ENCODE assay signal across 7 cellular contexts in genomic region chr3:117719316-117719926, GRCh38.
DNase-seq lines count a peak whose midpoint lies in the region; ATAC-seq, FAIRE-seq and TF ChIP-seq lines count a peak whose summit lies in the region.

No MANE protein-coding gene starts in this region.

- DNase-seq in NCI-H446 treated with DMSO at 0.1 percent for 48 hours (lab: John Stamatoyannopoulos, UW): peak; percentile 27
- no peak for DNase-seq in esophagus squamous epithelium (lab: John Stamatoyannopoulos, UW)
- DNase-seq in smooth muscle cell (lab: John Stamatoyannopoulos, UW; ENCODE audit: unreplicated experiment): no peak
- DNase-seq in T-helper 2 cell treated with Interferon-gamma antibody and Interleukin-4, amounts not matched to agents 5 μg/mL and 100 μg/mL, for 36 hours (ENCODE audit: low spot score): no peak

- peak; percentile 91 for FAIRE-seq in G401.6 (lab: Jason Lieb, UNC)

- H3K9me3 Mint-ChIP-seq in T-helper 2 cell treated with Interferon-gamma antibody and Interleukin-4, amounts not matched to agents 5 μg/mL and 100 μg/mL, for 36 hours: no peaks in the 10 kb centered on the region

- H3K4me2 ChIP-seq in smooth muscle cell: no peak overlapping the region

- H3K27ac ChIP-seq in esophagus squamous epithelium (no peak overlapping the region), smooth muscle cell (ENCODE audit: low read depth) (no peak overlapping the region)

- H3F3A ChIP-seq in smooth muscle cell (ENCODE audit: low read depth): no peaks in the 10 kb centered on the region

- H3K27me3 ChIP-seq in esophagus squamous epithelium: no peaks in the 10 kb centered on the region
- no peaks in the 10 kb centered on the region for H3K27me3 ChIP-seq in smooth muscle cell (ENCODE audit: low read depth)

- no peaks in the 10 kb centered on the region for H4K20me1 ChIP-seq in smooth muscle cell (ENCODE audit: low read depth)

- intact Hi-C loops in esophagus squamous epithelium (cut with DNase I): no loop called here

- no peaks in the 10 kb centered on the region for H3K27me3 Mint-ChIP-seq in T-helper 2 cell treated with Interferon-gamma antibody and Interleukin-4, amounts not matched to agents 5 μg/mL and 100 μg/mL, for 36 hours (ENCODE audit: low read depth)

- no peaks in the 10 kb centered on the region for H3K79me2 ChIP-seq in smooth muscle cell (ENCODE audit: low read depth)

- H3K4me3 ChIP-seq in esophagus squamous epithelium: no peak overlapping the region
- H3K4me3 ChIP-seq in smooth muscle cell: no peak overlapping the region

- no peaks in the 10 kb centered on the region for H3K36me3 Mint-ChIP-seq in T-helper 2 cell treated with Interferon-gamma antibody and Interleukin-4, amounts not matched to agents 5 μg/mL and 100 μg/mL, for 36 hours (ENCODE audit: low read depth)

- H3K4me1 ChIP-seq in esophagus squamous epithelium (no peaks in the 10 kb centered on the region), smooth muscle cell (ENCODE audit: low read depth) (no peaks in the 10 kb centered on the region)

- H3K9me3 ChIP-seq in esophagus squamous epithelium (no peaks in the 10 kb centered on the region), smooth muscle cell (replicated peaks; ENCODE audit: low read depth) (no peaks in the 10 kb centered on the region)

- H2AFZ ChIP-seq in smooth muscle cell (ENCODE audit: low read depth): no peak overlapping the region

- H3K36me3 ChIP-seq in esophagus squamous epithelium: no peaks in the 10 kb centered on the region
- H3K36me3 ChIP-seq in smooth muscle cell (ENCODE audit: low read depth): no peaks in the 10 kb centered on the region

- ATAC-seq in GM21786 (IDR thresholded peaks at IDR 0.05; ENCODE audit: unreplicated experiment): peak; percentile 51
- no peak for ATAC-seq in GM21526 (IDR thresholded peaks at IDR 0.05; ENCODE audit: low FRiP score, unreplicated experiment)

- TF ChIP-seq POLR2A in esophagus squamous epithelium (IDR thresholded peaks at IDR 0.05): no peak

- no peaks in the 10 kb centered on the region for H3K4me1 Mint-ChIP-seq in T-helper 2 cell treated with Interferon-gamma antibody and Interleukin-4, amounts not matched to agents 5 μg/mL and 100 μg/mL, for 36 hours (ENCODE audit: low read depth)

- no peak overlapping the region for H3K4me3 Mint-ChIP-seq in T-helper 2 cell treated with Interferon-gamma antibody and Interleukin-4, amounts not matched to agents 5 μg/mL and 100 μg/mL, for 36 hours

- WGBS in esophagus squamous epithelium, 2 donors: 45 to 51% methylated on average over 2 of the region's 2 CpGs
- 45% methylated on average over 2 of the region's 2 CpGs for WGBS in smooth muscle cell (ENCODE audit: low lambda C conversion rate)

- no peak overlapping the region for H3K9ac ChIP-seq in smooth muscle cell (ENCODE audit: low read depth)

- no peak overlapping the region for H3K27ac Mint-ChIP-seq in T-helper 2 cell treated with Interferon-gamma antibody and Interleukin-4, amounts not matched to agents 5 μg/mL and 100 μg/mL, for 36 hours

- TF ChIP-seq CTCF in esophagus squamous epithelium (IDR thresholded peaks at IDR 0.05) (peak in 5 of 6 experiments; percentile 30 to 66 (median 52)), smooth muscle cell (IDR thresholded peaks at IDR 0.05; ENCODE audit: borderline replicate concordance, insufficient read depth, poor library complexity, severe bottlenecking) (peak; percentile 72)
